Comparison of ENCODE assay signal across 18 cellular contexts in genomic region chr5:98482321-98483111, GRCh38.
"Had no signal": no experiment of that assay in that cellular context is flagged by ENCODE, and none has a peak within 500 bp of the region (broad histone marks: within the 10 kb centered on the region; RNA-seq: fewer than 3 reads in every experiment).

No MANE protein-coding gene starts in this region.

- H3K27me3 ChIP-seq: colonic mucosa, gastroesophageal sphincter, heart right ventricle had no signal

- H3K27ac Mint-ChIP-seq: activated CD4-positive, alpha-beta T cell treated with anti-CD3 and anti-CD28 coated beads, Interleukin-2, amount 10 ng/mL, durations not matched to agents 7 days and 5 days; activated naive CD4-positive, alpha-beta T cell treated with anti-CD3 and anti-CD28 coated beads, Interleukin-2, amount 50 U/mL, for 72 hours; activated T-cell treated with anti-CD3 and anti-CD28 coated beads, Interleukin-2, amount 50 U/mL, for 72 hours; naive B cell had no signal

- H3K27me3 Mint-ChIP-seq: activated CD4-positive, alpha-beta T cell treated with anti-CD3 and anti-CD28 coated beads, Interleukin-2, amount 10 ng/mL, durations not matched to agents 7 days and 5 days had no signal

- DNase-seq: activated CD4-positive, alpha-beta T cell treated with anti-CD3 and anti-CD28 coated beads, Interleukin-2, amount 10 ng/mL, durations not matched to agents 7 days and 5 days; activated CD4-positive, CD25-positive, alpha-beta regulatory T cell; activated CD8-positive, alpha-beta memory T cell treated with anti-CD3 and anti-CD28 coated beads, Interleukin-2, amount 50 U/mL, for 48 hours; activated gamma-delta T cell; activated T-cell treated with anti-CD3 and anti-CD28 coated beads, Interleukin-2, amount 50 U/mL, for 72 hours; colonic mucosa; heart right ventricle; islet precursor cell; naive B cell; retina; stimulated activated CD4-positive, alpha-beta T cell treated with anti-CD3 and anti-CD28 coated beads, Interleukin-15, amount 100 ng/mL, for 24 hours; stimulated activated CD4-positive, alpha-beta T cell treated with anti-CD3 and anti-CD28 coated beads, Interleukin-4, amount 100 ng/mL, for 1 hour; stimulated activated naive CD4-positive, alpha-beta T cell treated with Interleukin-2 at 50 U/mL for 16 hours; trophoblast cell had no signal

- H3K4me1 ChIP-seq: colonic mucosa, heart right ventricle had no signal

- H3K36me3 Mint-ChIP-seq: activated naive CD4-positive, alpha-beta T cell treated with anti-CD3 and anti-CD28 coated beads, Interleukin-2, amount 50 U/mL, for 72 hours; naive B cell had no signal

- H3K9me3 Mint-ChIP-seq: activated CD4-positive, alpha-beta T cell treated with anti-CD3 and anti-CD28 coated beads, Interleukin-2, amount 10 ng/mL, durations not matched to agents 7 days and 5 days; activated naive CD4-positive, alpha-beta T cell treated with anti-CD3 and anti-CD28 coated beads, Interleukin-2, amount 50 U/mL, for 72 hours; activated T-cell treated with anti-CD3 and anti-CD28 coated beads, Interleukin-2, amount 50 U/mL, for 72 hours had no signal

- H3K9me3 ChIP-seq: colonic mucosa, gastroesophageal sphincter, heart right ventricle had no signal

- H3K27ac ChIP-seq: colonic mucosa, gastroesophageal sphincter, heart right ventricle had no signal

- H3K4me3 Mint-ChIP-seq: activated CD4-positive, alpha-beta T cell treated with anti-CD3 and anti-CD28 coated beads, Interleukin-2, amount 10 ng/mL, durations not matched to agents 7 days and 5 days; activated T-cell treated with anti-CD3 and anti-CD28 coated beads, Interleukin-2, amount 50 U/mL, for 72 hours; naive B cell had no signal

- H3K4me1 Mint-ChIP-seq: activated CD4-positive, alpha-beta T cell treated with anti-CD3 and anti-CD28 coated beads, Interleukin-2, amount 10 ng/mL, durations not matched to agents 7 days and 5 days; naive B cell had no signal

- ATAC-seq: activated naive CD4-positive, alpha-beta T cell treated with anti-CD3 and anti-CD28 coated beads, Interleukin-2, amount 50 U/mL, for 72 hours; activated T-cell treated with anti-CD3 and anti-CD28 coated beads, Interleukin-2, amount 50 U/mL, for 72 hours; gastroesophageal sphincter had no signal

- H3K36me3 ChIP-seq: colonic mucosa, gastroesophageal sphincter, heart right ventricle had no signal

- H3K4me3 ChIP-seq: colonic mucosa, gastroesophageal sphincter, heart right ventricle, lung, skin epidermis had no signal
